8 cellular contexts compared by ENCODE assay signal in genomic region chr13:114131581-114132418, GRCh38. TPM values are rescaled to one million over a fixed set of nuclear protein-coding genes. Genes with fewer than 3 reads are reported as not detected.
A peak's percentile ranks its signal among the peaks of the same experiment; 100 is the strongest.
DNase-seq lines count a peak whose midpoint lies in the region; ATAC-seq and TF ChIP-seq lines count a peak whose summit lies in the region.

No MANE protein-coding gene starts in this region.

- H3K36me3 Mint-ChIP-seq in CD8-positive, alpha-beta memory T cell, result peaks cover 6 to 38% (median 8%) of the 10 kb centered on the region in 3 donors
- peaks cover 20% of the 10 kb centered on the region for H3K36me3 Mint-ChIP-seq in activated naive CD8-positive, alpha-beta T cell treated with anti-CD3 and anti-CD28 coated beads for 36 hours

- DNase-seq in CD8-positive, alpha-beta memory T cell, result peak in 4 of 5 donors; percentile 25 to 64 (median 53)
- DNase-seq in M059J (ENCODE audit: low read depth) (peak; percentile 45), hepatocyte (ENCODE audit: low spot score) (no peak), skeletal muscle cell (ENCODE audit: low read depth) (no peak), SK-N-DZ (ENCODE audit: low spot score) (no peak), NCI-H446 treated with DMSO at 0.1 percent for 48 hours (lab: John Stamatoyannopoulos, UW) (no peak)
- peak; percentile 57 for DNase-seq in activated naive CD8-positive, alpha-beta T cell treated with anti-CD3 and anti-CD28 coated beads for 36 hours

- H3K27me3 ChIP-seq in CD8-positive, alpha-beta memory T cell (ENCODE audit: insufficient read depth, low read length, poor library complexity, severe bottlenecking), result no peaks in the 10 kb centered on the region
- peaks cover 21% of the 10 kb centered on the region for H3K27me3 ChIP-seq in hepatocyte

- no peaks in the 10 kb centered on the region for H3K9me3 ChIP-seq in CD8-positive, alpha-beta memory T cell (ENCODE audit: low read length)
- H3K9me3 ChIP-seq in hepatocyte (ENCODE audit: low read depth), result no peaks in the 10 kb centered on the region

- H3K9me3 Mint-ChIP-seq in CD8-positive, alpha-beta memory T cell, result no peaks in the 10 kb centered on the region
- no peaks in the 10 kb centered on the region for H3K9me3 Mint-ChIP-seq in activated naive CD8-positive, alpha-beta T cell treated with anti-CD3 and anti-CD28 coated beads for 36 hours

- H3K4me3 Mint-ChIP-seq in CD8-positive, alpha-beta memory T cell, result peak overlapping the region; percentile 100
- peak overlapping the region; percentile 93 for H3K4me3 Mint-ChIP-seq in activated naive CD8-positive, alpha-beta T cell treated with anti-CD3 and anti-CD28 coated beads for 36 hours

- H3K27ac ChIP-seq in CD8-positive, alpha-beta memory T cell (ENCODE audit: low read depth, low read length), result peak overlapping the region; percentile 85
- peak overlapping the region; percentile 87 for H3K27ac ChIP-seq in hepatocyte

- H4K20me1 ChIP-seq in hepatocyte (ENCODE audit: insufficient read depth, poor library complexity, severe bottlenecking), result peaks cover 2% of the 10 kb centered on the region

- ATAC-seq in GM21447 (IDR thresholded peaks at IDR 0.05; ENCODE audit: unreplicated experiment), result peak; percentile 4

- H3K27ac Mint-ChIP-seq in CD8-positive, alpha-beta memory T cell, result peak overlapping the region; percentile 80 to 99 (median 98)
- peak overlapping the region; percentile 97 for H3K27ac Mint-ChIP-seq in activated naive CD8-positive, alpha-beta T cell treated with anti-CD3 and anti-CD28 coated beads for 36 hours

- 2% methylated on average over 71 of the region's 95 CpGs for WGBS in hepatocyte (ENCODE audit: low lambda C conversion rate, missing lambda C conversion rate)

- TF ChIP-seq CTCF in hepatocyte (IDR thresholded peaks at IDR 0.05; ENCODE audit: poor library complexity), result no peak

- H3K4me1 Mint-ChIP-seq in CD8-positive, alpha-beta memory T cell, result peaks cover 51 to 80% (median 62%) of the 10 kb centered on the region in 3 donors
- H3K4me1 Mint-ChIP-seq in activated naive CD8-positive, alpha-beta T cell treated with anti-CD3 and anti-CD28 coated beads for 36 hours, result peaks cover 46% of the 10 kb centered on the region

- POLR2A ChIA-PET in CD8-positive, alpha-beta memory T cell (lab: Charles Lee), result interaction anchor here (0.8 to 2.6 kb wide), 11 partner anchors 9 to 923 kb away, joined by 3 to 25 read pairs (median 5); partner anchors contain the start of gene CUL4A

- H3K9me2 ChIP-seq in hepatocyte (replicated peaks; ENCODE audit: insufficient read depth), result no peaks in the 10 kb centered on the region

- H3K36me3 ChIP-seq in CD8-positive, alpha-beta memory T cell (ENCODE audit: insufficient read depth, low read length), result peaks cover 11% of the 10 kb centered on the region
- H3K36me3 ChIP-seq in hepatocyte (replicated peaks; ENCODE audit: insufficient read depth, low read depth), result no peaks in the 10 kb centered on the region

- H3K79me2 ChIP-seq in hepatocyte, result peaks cover 21% of the 10 kb centered on the region

- CTCF ChIA-PET in CD8-positive, alpha-beta memory T cell (lab: Charles Lee), result interaction anchor here (1.0 to 9.0 kb wide), 10 partner anchors 9 to 105 kb away, joined by 3 to 60 read pairs (median 4); no protein-coding TSS in a partner anchor

- peak overlapping the region; percentile 42 for H2AFZ ChIP-seq in hepatocyte

- peaks cover 0 to 4% of the 10 kb centered on the region in 2 donors for H3K27me3 Mint-ChIP-seq in CD8-positive, alpha-beta memory T cell
- H3K27me3 Mint-ChIP-seq in activated naive CD8-positive, alpha-beta T cell treated with anti-CD3 and anti-CD28 coated beads for 36 hours, result no peaks in the 10 kb centered on the region

- H3K4me2 ChIP-seq in hepatocyte, result peak overlapping the region; percentile 99

- peak overlapping the region; percentile 89 for H3K4me3 ChIP-seq in CD8-positive, alpha-beta memory T cell (ENCODE audit: low read length)
- H3K4me3 ChIP-seq in hepatocyte, result peak overlapping the region; percentile 88
- peak overlapping the region; percentile 96 for H3K4me3 ChIP-seq in skeletal muscle cell (ENCODE audit: low read depth, low read length)

- H3K4me1 ChIP-seq in CD8-positive, alpha-beta memory T cell (ENCODE audit: insufficient read depth, low read length), result peaks cover 55% of the 10 kb centered on the region
- peaks cover 25% of the 10 kb centered on the region for H3K4me1 ChIP-seq in hepatocyte (ENCODE audit: insufficient read depth)

RNA-seq across cellular contexts. Expression of gene RASA3, which starts 0.6 kb away (rescaled TPM):
- 10 to 100 TPM; 26.4 to 27.1 TPM for total RNA-seq in CD8-positive, alpha-beta memory T cell
- 123 TPM for polyA plus RNA-seq in CD8-positive, alpha-beta memory T cell
- total RNA-seq in M059J (2014; rRNA removed; shearing (Covaris generic)), result 15.5 and 23.9 TPM in 2 replicates
- 10 to 100 TPM; 25.6 to 26.5 TPM for total RNA-seq in activated naive CD8-positive, alpha-beta T cell treated with anti-CD3 and anti-CD28 coated beads for 36 hours
- total RNA-seq in hepatocyte, result 4.3 and 6.1 TPM in 2 replicates
- 5.6 and 5.8 TPM in 2 replicates for polyA plus RNA-seq in hepatocyte
- 14.5 and 15.7 TPM in 2 replicates for polyA plus RNA-seq in SK-N-DZ (2014; cell fraction: cytosol; rRNA removed)
- 14.6 and 15.5 TPM in 2 replicates for polyA plus RNA-seq in SK-N-DZ (2014; cell fraction: nucleus; rRNA removed)

RNA-seq across cellular contexts. Expression of gene CFAP97D2, which starts 47.3 kb away (rescaled TPM):
- not detected for total RNA-seq in CD8-positive, alpha-beta memory T cell
- 0.31 TPM for polyA plus RNA-seq in CD8-positive, alpha-beta memory T cell
- not detected in 2 replicates for total RNA-seq in M059J (2014; rRNA removed; shearing (Covaris generic))
- total RNA-seq in activated naive CD8-positive, alpha-beta T cell treated with anti-CD3 and anti-CD28 coated beads for 36 hours, result not detected
- not detected in 2 replicates for total RNA-seq in hepatocyte
- polyA plus RNA-seq in hepatocyte, result not detected in 2 replicates
- not detected in 2 replicates for polyA plus RNA-seq in SK-N-DZ (2014; cell fraction: cytosol; rRNA removed)
- polyA plus RNA-seq in SK-N-DZ (2014; cell fraction: nucleus; rRNA removed), result not detected in 2 replicates

Comparison
In these comparisons a context has a peak if more than half of its experiments do, and no peak if none do; other contexts are left out.
1. DNase-seq: peak in CD8-positive, alpha-beta memory T cell (4 of 5), M059J (single experiment) and activated naive CD8-positive, alpha-beta T cell treated with anti-CD3 and anti-CD28 coated beads for 36 hours (single experiment); none in hepatocyte (single experiment), skeletal muscle cell (single experiment), SK-N-DZ (single experiment) and NCI-H446 treated with DMSO at 0.1 percent for 48 hours (single experiment).
2. Peak in every context shown above with its lines, with median percentiles within 50 percentile points of each other: H3K4me3 ChIP-seq.